Comparison of ENCODE assay signal across 8 cellular contexts in genomic region chr14:105249175-105250007, GRCh38. TPM values are rescaled to one million over a fixed set of nuclear protein-coding genes. Genes with fewer than 3 reads are reported as not detected.
A peak's percentile ranks its signal among the peaks of the same experiment; 100 is the strongest.
DNase-seq lines count a peak whose midpoint lies in the region; ATAC-seq and TF ChIP-seq lines count a peak whose summit lies in the region.

No MANE protein-coding gene starts in this region.

- CTCF ChIA-PET in BJ (lab: Yijun Ruan, JAX), result interaction anchor here (1.2 to 1.3 kb wide), 2 partner anchors 11 to 103 kb away, joined by 3 to 4 read pairs; no protein-coding TSS in a partner anchor

- H3K36me3 ChIP-seq in BJ (ENCODE audit: control insufficient read depth, insufficient read depth, low read length), result peaks cover 18% of the 10 kb centered on the region
- peaks cover 12 to 41% of the 10 kb centered on the region in 2 donors for H3K36me3 ChIP-seq in muscle layer of duodenum (ENCODE audit: control insufficient read depth in 1 of 2, insufficient read depth in 2 of 2, low read length in 2 of 2)

- H3K9me3 ChIP-seq in muscle layer of duodenum (ENCODE audit: control insufficient read depth in 1 of 2, low read length in 2 of 2), result no peaks in the 10 kb centered on the region

- ATAC-seq in HG03280 (IDR thresholded peaks at IDR 0.05; ENCODE audit: unreplicated experiment), result no peak

- H3K27me3 ChIP-seq in BJ (ENCODE audit: control insufficient read depth, insufficient read depth, low read length), result no peaks in the 10 kb centered on the region
- no peaks in the 10 kb centered on the region for H3K27me3 ChIP-seq in dorsolateral prefrontal cortex
- no peaks in the 10 kb centered on the region for H3K27me3 ChIP-seq in muscle layer of duodenum (ENCODE audit: low read depth, low read length)

- in situ Hi-C loops in ACHN (cut with HindIII; ENCODE audit: low pct_ligation_motif_present, low pct_unique_long_range_greater_than_20kb, low sequenced_read_pairs), result no loop called here

- intact Hi-C loops in dorsolateral prefrontal cortex (cut with DNase I), result loop anchor here (10.0 kb wide), 3 partner anchors 45 to 245 kb away; partner anchors contain the start of genes PACS2 (in 1 of the 2) and TEDC1 (in 1 of the 2)

- H3K4me3 ChIP-seq in BJ (ENCODE audit: low read depth, low read length) (peak overlapping the region; percentile 57), dorsolateral prefrontal cortex (peak overlapping the region in 58 of 59 donors; percentile 38 to 76 (median 61)), muscle layer of duodenum (ENCODE audit: low read depth in 1 of 2, low read length in 2 of 2) (peak overlapping the region; percentile 30 to 64)

- peak overlapping the region in 51 of 59 donors; percentile 39 to 93 (median 77) for H3K27ac ChIP-seq in dorsolateral prefrontal cortex
- H3K27ac ChIP-seq in muscle layer of duodenum (ENCODE audit: low read length), result no peak overlapping the region

- H3K4me1 ChIP-seq in muscle layer of duodenum (ENCODE audit: control insufficient read depth in 1 of 2, insufficient read depth in 2 of 2, low read length in 2 of 2), result peaks cover 5 to 21% of the 10 kb centered on the region in 2 donors

- TF ChIP-seq CTCF in BJ (IDR thresholded peaks at IDR 0.05; ENCODE audit: insufficient read depth, low read depth, low read length), result no peak
- no peak for TF ChIP-seq CTCF in dorsolateral prefrontal cortex (IDR thresholded peaks at IDR 0.05 in 54 of 56, conservative IDR thresholded peaks at IDR 0.05 in 2 of 56; ENCODE audit: low read depth in 1 of 56, partially characterized antibody in 56 of 56)

- DNase-seq in BJ (ENCODE audit: low read depth) (no peak), LoVo (ENCODE audit: low spot score) (peak; percentile 22), dorsolateral prefrontal cortex (peak in 2 of 10 donors; percentile 21 to 23), ACHN (no peak), mucosa of gallbladder (ENCODE audit: low spot score) (no peak)
- DNase-seq in stimulated activated naive CD4-positive, alpha-beta T cell (lab: John Stamatoyannopoulos, UW), result no peak

- POLR2A ChIA-PET in BJ (lab: Charles Lee), result no interaction called here

RNA-seq across cellular contexts. Expression of gene BTBD6, which starts 1.1 kb away (rescaled TPM):
- 32.6 and 41.9 TPM in 2 replicates for polyA plus RNA-seq in BJ (2011; rRNA removed)
- 25.0 and 32.9 TPM in 2 replicates for polyA minus RNA-seq in BJ (2011; rRNA and poly(A)+ RNA removed)
- total RNA-seq in dorsolateral prefrontal cortex (10 to 100 TPM; 28.3 to 99.3 (median 59.6) TPM), mucosa of gallbladder (50.8 TPM)

RNA-seq across cellular contexts. Expression of gene BRF1, which starts 51.4 kb away (rescaled TPM):
- 5.8 and 8.2 TPM in 2 replicates for polyA plus RNA-seq in BJ (2011; rRNA removed)
- 11.9 and 13.1 TPM in 2 replicates for polyA minus RNA-seq in BJ (2011; rRNA and poly(A)+ RNA removed)
- total RNA-seq in dorsolateral prefrontal cortex (100 to 1,000 TPM in 7 of 120 experiments, 10 to 100 TPM in 113; 55.3 to 109 (median 75.5) TPM), mucosa of gallbladder (51.7 TPM)
